In genomic region chr1:58785424-58786058, GRCh38 we compare ENCODE assay signal across 8 cellular contexts. TPM values are rescaled to one million over a fixed set of nuclear protein-coding genes. Genes with fewer than 3 reads are reported as not detected.
DNase-seq lines count a peak whose midpoint lies in the region; ATAC-seq and TF ChIP-seq lines count a peak whose summit lies in the region.

No MANE protein-coding gene starts in this region.

- no peaks in the 10 kb centered on the region for H3K27me3 Mint-ChIP-seq in stimulated activated naive CD8-positive, alpha-beta T cell treated with anti-CD3 and anti-CD28 coated beads, Interleukin-15, amount 100 ng/mL, for 72 hours

- peak overlapping the region; percentile 68 to 98 for H3K18ac ChIP-seq in mesenchymal stem cell (ENCODE audit: low read depth in 1 of 2, low read length in 2 of 2)

- peak overlapping the region; percentile 100 for H2BK5ac ChIP-seq in mesenchymal stem cell (ENCODE audit: low read depth, low read length, poor library complexity, severe bottlenecking)

- peak overlapping the region; percentile 62 for H2AK5ac ChIP-seq in mesenchymal stem cell (ENCODE audit: low read length, severe bottlenecking)

- H3K79me1 ChIP-seq in mesenchymal stem cell (replicated peaks; ENCODE audit: low read length, poor library complexity, severe bottlenecking), result no peaks in the 10 kb centered on the region

- H3K27ac ChIP-seq in dorsolateral prefrontal cortex (peak overlapping the region; percentile 95 to 100 (median 99)), mesenchymal stem cell (ENCODE audit: low read length, poor library complexity, severe bottlenecking) (peak overlapping the region; percentile 89)

- no peak overlapping the region for H2AFZ ChIP-seq in mesenchymal stem cell (ENCODE audit: low read depth, low read length)

- H4K8ac ChIP-seq in mesenchymal stem cell (ENCODE audit: low read length), result peak overlapping the region; percentile 96

- H2BK12ac ChIP-seq in mesenchymal stem cell (ENCODE audit: low read length in 2 of 2), result peak overlapping the region; percentile 60 to 88

- H2BK120ac ChIP-seq in mesenchymal stem cell (ENCODE audit: low read depth, low read length), result peak overlapping the region; percentile 87

- peaks cover 8 to 22% of the 10 kb centered on the region in 2 donors for H3K9me3 Mint-ChIP-seq in stimulated activated naive CD8-positive, alpha-beta T cell treated with anti-CD3 and anti-CD28 coated beads, Interleukin-15, amount 100 ng/mL, for 72 hours

- H3K4me3 Mint-ChIP-seq in stimulated activated naive CD8-positive, alpha-beta T cell treated with anti-CD3 and anti-CD28 coated beads, Interleukin-15, amount 100 ng/mL, for 72 hours, result peak overlapping the region; percentile 93 to 96

- peaks cover 7% of the 10 kb centered on the region for H3K9me3 ChIP-seq in mesenchymal stem cell (ENCODE audit: control insufficient read depth, low read length)

- H3K4me1 ChIP-seq in mesenchymal stem cell (ENCODE audit: control insufficient read depth, insufficient read depth, low read depth, low read length), result peaks cover 4% of the 10 kb centered on the region

- peak overlapping the region; percentile 93 for H4K91ac ChIP-seq in mesenchymal stem cell (ENCODE audit: low read length)

- no peak for TF ChIP-seq CTCF in WI38 (IDR thresholded peaks at IDR 0.05; ENCODE audit: low read depth, low read length)
- peak in 6 of 56 donors; percentile 5 to 20 (median 14) for TF ChIP-seq CTCF in dorsolateral prefrontal cortex (IDR thresholded peaks at IDR 0.05 in 54 of 56, conservative IDR thresholded peaks at IDR 0.05 in 2 of 56; ENCODE audit: low read depth in 1 of 56, partially characterized antibody in 56 of 56)

- H2BK15ac ChIP-seq in mesenchymal stem cell (ENCODE audit: low read depth, poor library complexity, severe bottlenecking), result peak overlapping the region; percentile 85

- peak overlapping the region; percentile 100 for H3K9ac ChIP-seq in mesenchymal stem cell (ENCODE audit: low read length)

- peak overlapping the region; percentile 86 for H3K4me2 ChIP-seq in mesenchymal stem cell (ENCODE audit: low read length, poor library complexity, severe bottlenecking)

- H3K36me3 ChIP-seq in mesenchymal stem cell (ENCODE audit: control insufficient read depth in 1 of 2, insufficient read depth in 2 of 2, low read depth in 1 of 2, low read length in 2 of 2), result peaks cover 14 to 21% of the 10 kb centered on the region in 2 experiments

- peak overlapping the region in 1 of 2 experiments; percentile 0 for H3K14ac ChIP-seq in mesenchymal stem cell (ENCODE audit: low read length in 2 of 2)

- WGBS in mesenchymal stem cell, result 17% methylated on average over 14 of the region's 14 CpGs

- H3K27ac Mint-ChIP-seq in stimulated activated naive CD8-positive, alpha-beta T cell treated with anti-CD3 and anti-CD28 coated beads, Interleukin-15, amount 100 ng/mL, for 72 hours, result peak overlapping the region; percentile 96 to 100

- ATAC-seq in stimulated activated naive CD8-positive, alpha-beta T cell treated with anti-CD3 and anti-CD28 coated beads, Interleukin-15, amount 100 ng/mL, for 72 hours, result no peak
- ATAC-seq in HG03432 (IDR thresholded peaks at IDR 0.05; ENCODE audit: unreplicated experiment), result no peak
- no peak for ATAC-seq in HG03175 (IDR thresholded peaks at IDR 0.05; ENCODE audit: unreplicated experiment)

- H3K4me3 ChIP-seq in WI38 (ENCODE audit: low read depth, low read length) (peak overlapping the region; percentile 81), dorsolateral prefrontal cortex (peak overlapping the region; percentile 67 to 99 (median 90)), mesenchymal stem cell (ENCODE audit: insufficient read depth in 1 of 2, low read depth in 1 of 2, low read length in 2 of 2) (peak overlapping the region; percentile 26 to 83)

- peak overlapping the region; percentile 38 to 95 for H3K4ac ChIP-seq in mesenchymal stem cell (ENCODE audit: low read depth in 1 of 2, low read length in 2 of 2)

- H3K4me1 Mint-ChIP-seq in stimulated activated naive CD8-positive, alpha-beta T cell treated with anti-CD3 and anti-CD28 coated beads, Interleukin-15, amount 100 ng/mL, for 72 hours, result peaks cover 39% of the 10 kb centered on the region

- intact Hi-C loops in dorsolateral prefrontal cortex (cut with DNase I), result loop anchor here (1.0 to 10.0 kb wide), 6 partner anchors 29 to 969 kb away; no protein-coding TSS in a partner anchor

- DNase-seq in DMS153 treated with DMSO at 0.1 percent for 48 hours (lab: John Stamatoyannopoulos, UW; ENCODE audit: unreplicated experiment) (peak; percentile 92), NCI-H146 (lab: John Stamatoyannopoulos, UW) (peak; percentile 88), dorsolateral prefrontal cortex (peak in 5 of 10 donors; percentile 23 to 59 (median 51)), mesenchymal stem cell (no peak)
- peak; percentile 29 to 41 for DNase-seq in stimulated activated naive CD8-positive, alpha-beta T cell treated with anti-CD3 and anti-CD28 coated beads, Interleukin-15, amount 100 ng/mL, for 72 hours

- no peaks in the 10 kb centered on the region for H3K27me3 ChIP-seq in dorsolateral prefrontal cortex
- no peaks in the 10 kb centered on the region for H3K27me3 ChIP-seq in mesenchymal stem cell (ENCODE audit: control insufficient read depth in 1 of 2, insufficient read depth in 1 of 2, low read length in 2 of 2)

- peak overlapping the region in 1 of 2 experiments; percentile 20 for H3K23ac ChIP-seq in mesenchymal stem cell (ENCODE audit: low read length in 2 of 2)

RNA-seq across cellular contexts. Expression of gene JUN, which starts 1.7 kb away (rescaled TPM):
- total RNA-seq in dorsolateral prefrontal cortex, result 100 to 1,000 TPM in 18 of 120 experiments, 10 to 100 TPM in 102; 41.3 to 211 (median 70.6) TPM
- polyA plus RNA-seq in mesenchymal stem cell (2013, experiment 1 of 2), result 118 TPM
- 114 TPM for polyA plus RNA-seq in mesenchymal stem cell (2013, experiment 2 of 2)
